Comparison of ENCODE assay signal across 26 cellular contexts in the genomic region with DNA sequence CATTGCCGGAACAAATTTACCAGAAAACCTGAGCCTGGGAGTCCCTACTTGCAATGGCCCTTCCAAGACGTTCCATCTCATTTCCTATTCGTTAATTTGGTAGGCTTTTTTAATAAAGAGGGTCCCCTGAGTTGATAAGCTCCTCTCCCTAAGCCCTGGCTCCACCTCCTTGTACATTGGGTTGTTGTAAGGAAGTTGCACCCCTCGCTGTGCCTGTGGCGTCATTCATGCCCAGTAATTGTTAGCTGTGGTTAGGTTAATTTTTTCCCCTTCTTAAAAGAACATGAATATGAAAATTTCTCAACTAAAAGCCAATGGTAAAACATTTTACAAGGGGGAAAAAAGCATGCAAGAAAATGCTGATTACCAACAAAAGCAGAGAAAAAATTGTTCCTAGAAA.
"Had no signal": no experiment of that assay in that cellular context is flagged by ENCODE, and none has a peak within 500 bp of the region (broad histone marks: within the 10 kb centered on the region; RNA-seq: fewer than 3 reads in every experiment).

No MANE protein-coding gene starts in this region.

- H3K9me3 ChIP-seq: gastroesophageal sphincter, pancreas, psoas muscle, sigmoid colon had no signal

- H3K4me3 ChIP-seq: gastroesophageal sphincter, pancreas, psoas muscle, sigmoid colon, smooth muscle cell, tibial nerve had no signal

- H3K27ac ChIP-seq: brain microvascular endothelial cell, gastroesophageal sphincter, pancreas, psoas muscle, sigmoid colon, tibial nerve had no signal

- H3K4me3 Mint-ChIP-seq: activated T-cell treated with anti-CD3 and anti-CD28 coated beads, Interleukin-2, amount 50 U/mL, for 24 hours; effector memory CD8-positive, alpha-beta T cell; nephron progenitor cell; T-helper 2 cell treated with Interferon-gamma antibody and Interleukin-4, amounts not matched to agents 5 μg/mL and 100 μg/mL, for 36 hours had no signal

- H3K27ac Mint-ChIP-seq: activated T-cell treated with anti-CD3 and anti-CD28 coated beads, Interleukin-2, amount 50 U/mL, for 24 hours; effector memory CD8-positive, alpha-beta T cell; nephron progenitor cell; T-helper 2 cell treated with Interferon-gamma antibody and Interleukin-4, amounts not matched to agents 5 μg/mL and 100 μg/mL, for 36 hours had no signal

- H3K9me3 Mint-ChIP-seq: activated T-cell treated with anti-CD3 and anti-CD28 coated beads, Interleukin-2, amount 50 U/mL, for 24 hours; effector memory CD8-positive, alpha-beta T cell; T-helper 2 cell treated with Interferon-gamma antibody and Interleukin-4, amounts not matched to agents 5 μg/mL and 100 μg/mL, for 36 hours had no signal

- FAIRE-seq: astrocyte, kidney, pancreas had no signal

- DNase-seq: activated CD4-positive, alpha-beta T cell treated with anti-CD3 and anti-CD28 coated beads for 48 hours; activated CD4-positive, alpha-beta T cell treated with anti-CD3 and anti-CD28 coated beads, Interleukin-2, amount 50 U/mL, for 48 hours; activated CD8-positive, alpha-beta memory T cell treated with anti-CD3 and anti-CD28 coated beads for 24 hours; activated CD8-positive, alpha-beta memory T cell treated with anti-CD3 and anti-CD28 coated beads, Interleukin-2, amount 50 U/mL, for 4 hours; activated gamma-delta T cell; activated naive CD4-positive, alpha-beta T cell treated with anti-CD3 and anti-CD28 coated beads, Interleukin-2, amount 50 U/mL, for 16 hours; activated T-cell treated with anti-CD3 and anti-CD28 coated beads, Interleukin-2, amount 50 U/mL, for 24 hours; amniotic stem cell; brain microvascular endothelial cell; cortex of kidney; effector memory CD8-positive, alpha-beta T cell; erythroblast; hippocampal formation; kidney; left colon; mammary epithelial cell; nephron progenitor cell; pancreas; psoas muscle; sigmoid colon; stimulated activated naive CD4-positive, alpha-beta T cell had no signal

- H3K4me1 Mint-ChIP-seq: nephron progenitor cell had no signal

- ATAC-seq: effector memory CD8-positive, alpha-beta T cell; gastroesophageal sphincter; left colon; pancreas; psoas muscle had no signal

- H3K36me3 ChIP-seq: brain microvascular endothelial cell, gastroesophageal sphincter, pancreas, sigmoid colon, tibial nerve had no signal

- H3K27me3 Mint-ChIP-seq: activated T-cell treated with anti-CD3 and anti-CD28 coated beads, Interleukin-2, amount 50 U/mL, for 24 hours; effector memory CD8-positive, alpha-beta T cell had no signal

- H3K4me1 ChIP-seq: pancreas, sigmoid colon, tibial nerve had no signal

- H3K27me3 ChIP-seq: brain microvascular endothelial cell, gastroesophageal sphincter, pancreas, sigmoid colon, tibial nerve had no signal

- H3K4me2 ChIP-seq: smooth muscle cell had no signal
